ENCODE assay signal across 1 cellular context in genomic region chr22:44676441-44677298, GRCh38.
TF ChIP-seq lines count a peak whose summit lies in the region.

No MANE protein-coding gene starts in this region.

TF ChIP-seq in K562, 482 proteins besides CTCF, POLR2A, EP300 and RAD21 (continued from another document and continues in another):
- no peak for TF ChIP-seq CEBPZ (IDR thresholded peaks at IDR 0.05; ENCODE audit: borderline replicate concordance, low read depth, low read length)
- no peak for TF ChIP-seq RAD51 (IDR thresholded peaks at IDR 0.05; ENCODE audit: borderline replicate concordance, low read depth)
- no peak for TF ChIP-seq ZNF398 (CRISPR knock-in tag; IDR thresholded peaks at IDR 0.05)
- no peak for TF ChIP-seq ATF1 (CRISPR knock-in tag; IDR thresholded peaks at IDR 0.05)
- TF ChIP-seq ATF1 (tag; IDR thresholded peaks at IDR 0.05): peak; percentile 43
- no peak for TF ChIP-seq ZNF696 (CRISPR knock-in tag; conservative IDR thresholded peaks at IDR 0.05)
- no peak for TF ChIP-seq TSC22D4 (tag; IDR thresholded peaks at IDR 0.05)
- TF ChIP-seq THRA (IDR thresholded peaks at IDR 0.05): no peak
- no peak for TF ChIP-seq ZNF280B (CRISPR knock-in tag; IDR thresholded peaks at IDR 0.05)
- no peak for TF ChIP-seq CEBPB (tag; IDR thresholded peaks at IDR 0.05)
- peak; percentile 86 for TF ChIP-seq ZNF740 (CRISPR knock-in tag; IDR thresholded peaks at IDR 0.05)
- no peak; a peak in 1 of 4 replicates for TF ChIP-seq ZNF740 (tag; IDR thresholded peaks at IDR 0.05)
- peak; percentile 47 for TF ChIP-seq DACH1 (IDR thresholded peaks at IDR 0.05; ENCODE audit: partially characterized antibody)
- no peak for TF ChIP-seq ZNF347 (CRISPR knock-in tag; IDR thresholded peaks at IDR 0.05; ENCODE audit: low read depth)
- no peak for TF ChIP-seq SLC30A9 (CRISPR knock-in tag; IDR thresholded peaks at IDR 0.05)
- TF ChIP-seq TEAD1 (CRISPR knock-in tag; IDR thresholded peaks at IDR 0.05): peak; percentile 67 to 74; a peak in 3 of 4 replicates
- TF ChIP-seq SRF (CRISPR knock-in tag; IDR thresholded peaks at IDR 0.05): no peak
- TF ChIP-seq MBD2 (IDR thresholded peaks at IDR 0.05; ENCODE audit: borderline replicate concordance, low read depth): peak; percentile 74
- no peak; a peak in 1 of 4 replicates for TF ChIP-seq FOXA3 (CRISPR knock-in tag; conservative IDR thresholded peaks at IDR 0.05 in 1 of 2, IDR thresholded peaks at IDR 0.05 in 1 of 2)
- no peak for TF ChIP-seq KDM4B (IDR thresholded peaks at IDR 0.05; ENCODE audit: borderline replicate concordance in 2 of 2, low read depth in 1 of 2)
- TF ChIP-seq PTBP1 (IDR thresholded peaks at IDR 0.05; ENCODE audit: low read depth, low read length): no peak
- no peak for TF ChIP-seq ZNF561 (CRISPR knock-in tag; conservative IDR thresholded peaks at IDR 0.05)
- no peak for TF ChIP-seq NCOA4 (IDR thresholded peaks at IDR 0.05; ENCODE audit: partially characterized antibody)
- TF ChIP-seq SREBF2 (CRISPR knock-in tag; IDR thresholded peaks at IDR 0.05): 0 out of 2 replicates have a peak, but pooled peaks have one; percentile 41
- TF ChIP-seq FIP1L1 (IDR thresholded peaks at IDR 0.05; ENCODE audit: low read depth, low read length, poor library complexity, severe bottlenecking): no peak
- no peak for TF ChIP-seq CBX5 (IDR thresholded peaks at IDR 0.05; ENCODE audit: borderline replicate concordance, low read depth)
- no peak for TF ChIP-seq GABPA (tag; conservative IDR thresholded peaks at IDR 0.05; ENCODE audit: low read depth)
- no peak for TF ChIP-seq ZNF239 (CRISPR knock-in tag; IDR thresholded peaks at IDR 0.05)
- TF ChIP-seq SMARCB1 (IDR thresholded peaks at IDR 0.05; ENCODE audit: insufficient read length, low read depth): no peak
- TF ChIP-seq KDM1A (IDR thresholded peaks at IDR 0.05): peak; percentile 65 to 76; a peak in 3 of 4 replicates
- TF ChIP-seq ZNF79 (CRISPR knock-in tag; IDR thresholded peaks at IDR 0.05; ENCODE audit: low read depth): no peak
- no peak for TF ChIP-seq CBX8 (IDR thresholded peaks at IDR 0.05; ENCODE audit: borderline replicate concordance, extremely low read depth, low read depth, low read length, poor library complexity, severe bottlenecking)
- no peak for TF ChIP-seq SMAD3 (CRISPR knock-in tag; conservative IDR thresholded peaks at IDR 0.05)
- TF ChIP-seq ZC3H8 (IDR thresholded peaks at IDR 0.05): no peak
- no peak for TF ChIP-seq SNAPC5 (CRISPR knock-in tag; IDR thresholded peaks at IDR 0.05)
- peak; percentile 84 for TF ChIP-seq RNF2 (IDR thresholded peaks at IDR 0.05)
- TF ChIP-seq E4F1 (CRISPR knock-in tag; IDR thresholded peaks at IDR 0.05; ENCODE audit: borderline replicate concordance): no peak
- TF ChIP-seq SP1 (CRISPR knock-in tag; IDR thresholded peaks at IDR 0.05): no peak
- TF ChIP-seq ZNF311 (CRISPR knock-in tag; IDR thresholded peaks at IDR 0.05): 0 out of 2 replicates have a peak, but pooled peaks have one; percentile 36
- TF ChIP-seq NR3C1 (CRISPR knock-in tag; IDR thresholded peaks at IDR 0.05): no peak
- no peak for TF ChIP-seq ELF4 (CRISPR knock-in tag; IDR thresholded peaks at IDR 0.05)
- TF ChIP-seq FOXO4 (CRISPR knock-in tag; IDR thresholded peaks at IDR 0.05): no peak
- no peak for TF ChIP-seq ZNF407 (IDR thresholded peaks at IDR 0.05; ENCODE audit: low read depth)
- TF ChIP-seq EP400 (IDR thresholded peaks at IDR 0.05): peak; percentile 62; the same call in 1 of the 2 replicates
- TF ChIP-seq TFAM (CRISPR knock-in tag; conservative IDR thresholded peaks at IDR 0.05): no peak
